1 cellular context compared by ENCODE assay signal in genomic region chr1:214326406-214326805, GRCh38.
TF ChIP-seq lines count a peak whose summit lies in the region.

No MANE protein-coding gene starts in this region.

TF ChIP-seq in GM23338, 12 proteins besides CTCF, POLR2A, EP300 and RAD21 (continued from another document):
- TF ChIP-seq, protein P1, sequence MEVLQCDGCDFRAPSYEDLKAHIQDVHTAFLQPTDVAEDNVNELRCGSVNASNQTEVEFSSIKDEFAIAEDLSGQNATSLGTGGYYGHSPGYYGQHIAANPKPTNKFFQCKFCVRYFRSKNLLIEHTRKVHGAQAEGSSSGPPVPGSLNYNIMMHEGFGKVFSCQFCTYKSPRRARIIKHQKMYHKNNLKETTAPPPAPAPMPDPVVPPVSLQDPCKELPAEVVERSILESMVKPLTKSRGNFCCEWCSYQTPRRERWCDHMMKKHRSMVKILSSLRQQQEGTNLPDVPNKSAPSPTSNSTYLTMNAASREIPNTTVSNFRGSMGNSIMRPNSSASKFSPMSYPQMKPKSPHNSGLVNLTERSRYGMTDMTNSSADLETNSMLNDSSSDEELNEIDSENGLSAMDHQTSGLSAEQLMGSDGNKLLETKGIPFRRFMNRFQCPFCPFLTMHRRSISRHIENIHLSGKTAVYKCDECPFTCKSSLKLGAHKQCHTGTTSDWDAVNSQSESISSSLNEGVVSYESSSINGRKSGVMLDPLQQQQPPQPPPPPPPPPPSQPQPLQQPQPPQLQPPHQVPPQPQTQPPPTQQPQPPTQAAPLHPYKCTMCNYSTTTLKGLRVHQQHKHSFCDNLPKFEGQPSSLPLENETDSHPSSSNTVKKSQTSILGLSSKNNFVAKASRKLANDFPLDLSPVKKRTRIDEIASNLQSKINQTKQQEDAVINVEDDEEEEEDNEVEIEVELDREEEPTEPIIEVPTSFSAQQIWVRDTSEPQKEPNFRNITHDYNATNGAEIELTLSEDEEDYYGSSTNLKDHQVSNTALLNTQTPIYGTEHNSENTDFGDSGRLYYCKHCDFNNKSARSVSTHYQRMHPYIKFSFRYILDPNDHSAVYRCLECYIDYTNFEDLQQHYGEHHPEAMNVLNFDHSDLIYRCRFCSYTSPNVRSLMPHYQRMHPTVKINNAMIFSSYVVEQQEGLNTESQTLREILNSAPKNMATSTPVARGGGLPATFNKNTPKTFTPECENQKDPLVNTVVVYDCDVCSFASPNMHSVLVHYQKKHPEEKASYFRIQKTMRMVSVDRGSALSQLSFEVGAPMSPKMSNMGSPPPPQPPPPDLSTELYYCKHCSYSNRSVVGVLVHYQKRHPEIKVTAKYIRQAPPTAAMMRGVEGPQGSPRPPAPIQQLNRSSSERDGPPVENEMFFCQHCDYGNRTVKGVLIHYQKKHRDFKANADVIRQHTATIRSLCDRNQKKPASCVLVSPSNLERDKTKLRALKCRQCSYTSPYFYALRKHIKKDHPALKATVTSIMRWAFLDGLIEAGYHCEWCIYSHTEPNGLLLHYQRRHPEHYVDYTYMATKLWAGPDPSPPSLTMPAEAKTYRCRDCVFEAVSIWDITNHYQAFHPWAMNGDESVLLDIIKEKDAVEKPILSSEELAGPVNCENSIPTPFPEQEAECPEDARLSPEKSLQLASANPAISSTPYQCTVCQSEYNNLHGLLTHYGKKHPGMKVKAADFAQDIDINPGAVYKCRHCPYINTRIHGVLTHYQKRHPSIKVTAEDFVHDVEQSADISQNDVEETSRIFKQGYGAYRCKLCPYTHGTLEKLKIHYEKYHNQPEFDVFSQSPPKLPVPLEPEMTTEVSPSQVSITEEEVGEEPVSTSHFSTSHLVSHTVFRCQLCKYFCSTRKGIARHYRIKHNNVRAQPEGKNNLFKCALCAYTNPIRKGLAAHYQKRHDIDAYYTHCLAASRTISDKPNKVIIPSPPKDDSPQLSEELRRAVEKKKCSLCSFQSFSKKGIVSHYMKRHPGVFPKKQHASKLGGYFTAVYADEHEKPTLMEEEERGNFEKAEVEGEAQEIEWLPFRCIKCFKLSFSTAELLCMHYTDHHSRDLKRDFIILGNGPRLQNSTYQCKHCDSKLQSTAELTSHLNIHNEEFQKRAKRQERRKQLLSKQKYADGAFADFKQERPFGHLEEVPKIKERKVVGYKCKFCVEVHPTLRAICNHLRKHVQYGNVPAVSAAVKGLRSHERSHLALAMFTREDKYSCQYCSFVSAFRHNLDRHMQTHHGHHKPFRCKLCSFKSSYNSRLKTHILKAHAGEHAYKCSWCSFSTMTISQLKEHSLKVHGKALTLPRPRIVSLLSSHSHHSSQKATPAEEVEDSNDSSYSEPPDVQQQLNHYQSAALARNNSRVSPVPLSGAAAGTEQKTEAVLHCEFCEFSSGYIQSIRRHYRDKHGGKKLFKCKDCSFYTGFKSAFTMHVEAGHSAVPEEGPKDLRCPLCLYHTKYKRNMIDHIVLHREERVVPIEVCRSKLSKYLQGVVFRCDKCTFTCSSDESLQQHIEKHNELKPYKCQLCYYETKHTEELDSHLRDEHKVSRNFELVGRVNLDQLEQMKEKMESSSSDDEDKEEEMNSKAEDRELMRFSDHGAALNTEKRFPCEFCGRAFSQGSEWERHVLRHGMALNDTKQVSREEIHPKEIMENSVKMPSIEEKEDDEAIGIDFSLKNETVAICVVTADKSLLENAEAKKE (CRISPR knock-in tag; IDR thresholded peaks at IDR 0.05): no peak
- TF ChIP-seq, protein P2, sequence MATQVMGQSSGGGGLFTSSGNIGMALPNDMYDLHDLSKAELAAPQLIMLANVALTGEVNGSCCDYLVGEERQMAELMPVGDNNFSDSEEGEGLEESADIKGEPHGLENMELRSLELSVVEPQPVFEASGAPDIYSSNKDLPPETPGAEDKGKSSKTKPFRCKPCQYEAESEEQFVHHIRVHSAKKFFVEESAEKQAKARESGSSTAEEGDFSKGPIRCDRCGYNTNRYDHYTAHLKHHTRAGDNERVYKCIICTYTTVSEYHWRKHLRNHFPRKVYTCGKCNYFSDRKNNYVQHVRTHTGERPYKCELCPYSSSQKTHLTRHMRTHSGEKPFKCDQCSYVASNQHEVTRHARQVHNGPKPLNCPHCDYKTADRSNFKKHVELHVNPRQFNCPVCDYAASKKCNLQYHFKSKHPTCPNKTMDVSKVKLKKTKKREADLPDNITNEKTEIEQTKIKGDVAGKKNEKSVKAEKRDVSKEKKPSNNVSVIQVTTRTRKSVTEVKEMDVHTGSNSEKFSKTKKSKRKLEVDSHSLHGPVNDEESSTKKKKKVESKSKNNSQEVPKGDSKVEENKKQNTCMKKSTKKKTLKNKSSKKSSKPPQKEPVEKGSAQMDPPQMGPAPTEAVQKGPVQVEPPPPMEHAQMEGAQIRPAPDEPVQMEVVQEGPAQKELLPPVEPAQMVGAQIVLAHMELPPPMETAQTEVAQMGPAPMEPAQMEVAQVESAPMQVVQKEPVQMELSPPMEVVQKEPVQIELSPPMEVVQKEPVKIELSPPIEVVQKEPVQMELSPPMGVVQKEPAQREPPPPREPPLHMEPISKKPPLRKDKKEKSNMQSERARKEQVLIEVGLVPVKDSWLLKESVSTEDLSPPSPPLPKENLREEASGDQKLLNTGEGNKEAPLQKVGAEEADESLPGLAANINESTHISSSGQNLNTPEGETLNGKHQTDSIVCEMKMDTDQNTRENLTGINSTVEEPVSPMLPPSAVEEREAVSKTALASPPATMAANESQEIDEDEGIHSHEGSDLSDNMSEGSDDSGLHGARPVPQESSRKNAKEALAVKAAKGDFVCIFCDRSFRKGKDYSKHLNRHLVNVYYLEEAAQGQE (IDR thresholded peaks at IDR 0.05; ENCODE audit: unreplicated experiment): no peak
